ENCODE assay signal across 11 cellular contexts in genomic region chr14:26204954-26205479, GRCh38.
A peak's percentile ranks its signal among the peaks of the same experiment; 100 is the strongest.
DNase-seq lines count a peak whose midpoint lies in the region; ATAC-seq and TF ChIP-seq lines count a peak whose summit lies in the region.
"Had no signal": no experiment of that assay in that cellular context is flagged by ENCODE, and none has a peak within 500 bp of the region (broad histone marks: within the 10 kb centered on the region; RNA-seq: fewer than 3 reads in every experiment).

No MANE protein-coding gene starts in this region.

- H3K27ac Mint-ChIP-seq in osteocyte (ENCODE audit: unreplicated experiment): no peak overlapping the region

- no peaks in the 10 kb centered on the region for H3K36me3 ChIP-seq in ES-I3 (ENCODE audit: insufficient read depth, low read length)
- H3K36me3 ChIP-seq in adrenal gland (replicated peaks in 1 of 2): no peaks in the 10 kb centered on the region
- H3K36me3 ChIP-seq in PC-3 (ENCODE audit: low read depth, low read length): no peaks in the 10 kb centered on the region

- no peak overlapping the region for H3K4me2 ChIP-seq in PC-3 (ENCODE audit: low read length)

- H3K4me1 ChIP-seq in ES-I3 (ENCODE audit: insufficient read depth, low read length): no peaks in the 10 kb centered on the region
- no peaks in the 10 kb centered on the region for H3K4me1 ChIP-seq in adrenal gland (replicated peaks in 1 of 2)
- peaks cover 7% of the 10 kb centered on the region for H3K4me1 ChIP-seq in PC-3 (ENCODE audit: insufficient read depth, low read length)

- H2AFZ ChIP-seq in PC-3 (ENCODE audit: low read length): no peak overlapping the region

- CTCF ChIA-PET in PC-3 (lab: Charles Lee): no interaction called here

- H3K27ac ChIP-seq in adrenal gland: no peak overlapping the region
- no peak overlapping the region for H3K27ac ChIP-seq in PC-3 (ENCODE audit: low read length)

- 4 to 10% (median 5%) methylated on average over 26 to 40 of the region's 40 CpGs for WGBS in adrenal gland, 4 donors

- no peaks in the 10 kb centered on the region for H3K79me2 ChIP-seq in PC-3 (ENCODE audit: low read length)

- POLR2A ChIA-PET in PC-3 (lab: Charles Lee; ENCODE audit: unreplicated experiment): no interaction called here

- H3K9me3 ChIP-seq in ES-I3 (ENCODE audit: control insufficient read depth, insufficient read depth, low read length) (no peaks in the 10 kb centered on the region), adrenal gland (replicated peaks in 1 of 3) (no peaks in the 10 kb centered on the region), PC-3 (ENCODE audit: low read length) (no peaks in the 10 kb centered on the region)

- no peaks in the 10 kb centered on the region for H3F3A ChIP-seq in PC-3 (ENCODE audit: low read length, unreplicated experiment)

- H3K9ac ChIP-seq in ES-I3 (ENCODE audit: low read depth, low read length): peak overlapping the region; percentile 71; the same call in 1 of the 2 replicates
- no peak overlapping the region for H3K9ac ChIP-seq in PC-3 (ENCODE audit: low read length)

- no peak for TF ChIP-seq CTCF in adrenal gland (IDR thresholded peaks at IDR 0.05)
- TF ChIP-seq CTCF in osteocyte (IDR thresholded peaks at IDR 0.05): no peak
- no peak for TF ChIP-seq CTCF in PC-3 (conservative IDR thresholded peaks at IDR 0.05; ENCODE audit: low read depth, low read length)

- H4K20me1 ChIP-seq in PC-3 (ENCODE audit: low read length): no peaks in the 10 kb centered on the region

- no peaks in the 10 kb centered on the region for H3K9me2 ChIP-seq in PC-3 (replicated peaks; ENCODE audit: low read length)

- intact Hi-C loops in adrenal gland (cut with DNase I) (no loop called here), left ventricle myocardium superior (cut with micrococcal nuclease) (no loop called here), PC-3 (cut with micrococcal nuclease) (no loop called here)

- H3K36me3 Mint-ChIP-seq in osteocyte (ENCODE audit: unreplicated experiment): no peaks in the 10 kb centered on the region

- H3K9me3 Mint-ChIP-seq in osteocyte (ENCODE audit: unreplicated experiment): no peaks in the 10 kb centered on the region

- H3K27me3 Mint-ChIP-seq in osteocyte (ENCODE audit: unreplicated experiment): peaks cover 24% of the 10 kb centered on the region

- peak overlapping the region in 1 of 4 donors; percentile 40 for H3K4me3 ChIP-seq in adrenal gland
- no peak overlapping the region for H3K4me3 ChIP-seq in PC-3 (ENCODE audit: low read length)

- DNase-seq in adrenal gland (peak in 6 of 7 donors; percentile 6 to 55 (median 20)), left ventricle myocardium superior (peak; percentile 69), osteocyte (ENCODE audit: extremely low spot score, unreplicated experiment) (no peak), PC-3 (no peak), HPDE6-E6E7 (ENCODE audit: extremely low spot score) (no peak), COR-L47 (lab: John Stamatoyannopoulos, UW) (no peak), AG08395 (ENCODE audit: low spot score) (no peak)
- DNase-seq: Calu3, GOT3, NCI-H1694 treated with DMSO at 0.1 percent for 48 hours had no signal

- peaks cover 8% of the 10 kb centered on the region for H3K4me1 Mint-ChIP-seq in osteocyte (ENCODE audit: unreplicated experiment)

- H3K4me3 Mint-ChIP-seq in osteocyte (ENCODE audit: unreplicated experiment): peak overlapping the region; percentile 65

- H3K27me3 ChIP-seq in adrenal gland (no peaks in the 10 kb centered on the region), PC-3 (ENCODE audit: low read length) (peaks cover 47% of the 10 kb centered on the region)

- BruUV-seq in PC-3 (replicated peaks; lab: Mats Ljungman, UMichigan): no TSS peak

- TF ChIP-seq POLR2A in adrenal gland (IDR thresholded peaks at IDR 0.05): no peak

- ATAC-seq in left ventricle myocardium superior: peak; percentile 61
- no peak for ATAC-seq in PC-3

Comparison
In these comparisons a context has a peak if more than half of its experiments do, and no peak if none do; other contexts are left out.
1. DNase-seq: peak in adrenal gland (6 of 7) and left ventricle myocardium superior (single experiment); none in osteocyte (single experiment), PC-3 (single experiment), HPDE6-E6E7 (single experiment), COR-L47 (single experiment) and AG08395 (single experiment).